23 cellular contexts compared by ENCODE assay signal in genomic region chr6:169190970-169191369, GRCh38.
DNase-seq lines count a peak whose midpoint lies in the region; ATAC-seq and TF ChIP-seq lines count a peak whose summit lies in the region.
"Had no signal": no experiment of that assay in that cellular context is flagged by ENCODE, and none has a peak within 500 bp of the region (broad histone marks: within the 10 kb centered on the region; RNA-seq: fewer than 3 reads in every experiment).

No MANE protein-coding gene starts in this region.

- intact Hi-C loops in heart right ventricle (cut with DNase I) (loop anchor here in 1 of 10 donors (1.0 kb wide), 1 partner anchor 23 kb away; no protein-coding TSS in a partner anchor), sciatic nerve (cut with DNase I) (no loop called here), vagina (cut with DNase I) (no loop called here)

- H3K9me3 ChIP-seq in heart right ventricle (no peaks in the 10 kb centered on the region), vagina (no peaks in the 10 kb centered on the region)

- no peak for TF ChIP-seq CTCF in heart right ventricle (IDR thresholded peaks at IDR 0.05)
- no peak for TF ChIP-seq CTCF in vagina (IDR thresholded peaks at IDR 0.05)

- ATAC-seq in heart right ventricle (peak in 5 of 8 donors; percentile 33 to 51 (median 47)), sciatic nerve (peak; percentile 66), HG03378 (IDR thresholded peaks at IDR 0.05; ENCODE audit: unreplicated experiment) (no peak)
- ATAC-seq in naive thymus-derived CD8-positive, alpha-beta T cell: no peak
- ATAC-seq: activated CD4-positive, alpha-beta T cell treated with anti-CD3 and anti-CD28 coated beads for 36 hours; natural killer cell treated with Interleukin-12 subunit alpha and Interleukin-12 subunit beta and Interleukin-15 and Interleukin-18, amount 100 ng/mL, for 72 hours had no signal

- WGBS in heart right ventricle, 2 donors: 81 to 82% methylated on average over 8 of the region's 8 CpGs

- peaks cover 3 to 19% (median 7%) of the 10 kb centered on the region in 9 donors for H3K4me1 ChIP-seq in heart right ventricle
- peaks cover 28% of the 10 kb centered on the region for H3K4me1 ChIP-seq in vagina

- no peak overlapping the region for H3K27ac Mint-ChIP-seq in naive thymus-derived CD8-positive, alpha-beta T cell
- H3K27ac Mint-ChIP-seq: activated CD4-positive, alpha-beta T cell treated with anti-CD3 and anti-CD28 coated beads for 36 hours; natural killer cell treated with Interleukin-12 subunit alpha and Interleukin-12 subunit beta and Interleukin-15 and Interleukin-18, amount 100 ng/mL, for 72 hours had no signal

- DNase-seq in NCI-H748 (lab: John Stamatoyannopoulos, UW; ENCODE audit: unreplicated experiment): peak; percentile 24
- DNase-seq in NCI-H748 treated with DMSO at 0.1 percent for 48 hours (lab: John Stamatoyannopoulos, UW): no peak
- DNase-seq in heart right ventricle: no peak
- DNase-seq in sciatic nerve (ENCODE audit: low spot score): no peak
- peak in 1 of 2 donors; percentile 83 for DNase-seq in vagina (ENCODE audit: extremely low spot score in 2 of 2)
- DNase-seq in naive thymus-derived CD8-positive, alpha-beta T cell: no peak
- DNase-seq in T-helper 2 cell: no peak
- DNase-seq: 8988T; activated CD4-positive, alpha-beta T cell treated with anti-CD3 and anti-CD28 coated beads for 36 hours; activated CD8-positive, alpha-beta memory T cell treated with anti-CD3 and anti-CD28 coated beads, Interleukin-2, amount 50 U/mL, for 4 hours; H9; KBM-7; NCI-H2081 treated with DMSO at 0.1 percent for 48 hours; NCI-H69; PC-9; stimulated activated CD4-positive, alpha-beta T cell treated with anti-CD3 and anti-CD28 coated beads, Interleukin-4, amount 100 ng/mL, for 1 hour; substantia nigra had no signal

- H3K27me3 Mint-ChIP-seq in naive thymus-derived CD8-positive, alpha-beta T cell: peaks cover 2 to 26% (median 11%) of the 10 kb centered on the region in 5 donors

- peaks cover 0 to 7% (median 0%) of the 10 kb centered on the region in 9 donors for H3K9me3 Mint-ChIP-seq in naive thymus-derived CD8-positive, alpha-beta T cell
- H3K9me3 Mint-ChIP-seq: natural killer cell treated with Interleukin-12 subunit alpha and Interleukin-12 subunit beta and Interleukin-15 and Interleukin-18, amount 100 ng/mL, for 72 hours had no signal

- H3K4me3 ChIP-seq in heart right ventricle (no peak overlapping the region), vagina (no peak overlapping the region)
- H3K4me3 ChIP-seq: BLaER1 treated with 17β-estradiol and CSF1 and Interleukin-3, amounts not matched to agents 10 nM and 100 nM; lung; PC-9; SK-N-MC had no signal

- POLR2A ChIA-PET in naive thymus-derived CD8-positive, alpha-beta T cell (lab: Charles Lee): no interaction called here

- H3K27ac ChIP-seq in heart right ventricle: peak overlapping the region; percentile 45 to 83 (median 74)
- H3K27ac ChIP-seq in vagina: peak overlapping the region; percentile 81
- H3K27ac ChIP-seq: BLaER1 treated with 17β-estradiol and CSF1 and Interleukin-3, amounts not matched to agents 10 nM and 100 nM; HL-60; PC-9; SK-N-MC had no signal

- TF ChIP-seq POLR2A in vagina (IDR thresholded peaks at IDR 0.05): no peak

- peaks cover 0 to 4% (median 0%) of the 10 kb centered on the region in 4 donors for H3K4me1 Mint-ChIP-seq in naive thymus-derived CD8-positive, alpha-beta T cell

- peaks cover 0 to 3% (median 0%) of the 10 kb centered on the region in 7 donors for H3K27me3 ChIP-seq in heart right ventricle
- H3K27me3 ChIP-seq in vagina: no peaks in the 10 kb centered on the region
- H3K27me3 ChIP-seq: BLaER1 treated with 17β-estradiol and CSF1 and Interleukin-3, amounts not matched to agents 10 nM and 100 nM had no signal

- peaks cover 0 to 8% (median 0%) of the 10 kb centered on the region in 3 donors for H3K36me3 Mint-ChIP-seq in naive thymus-derived CD8-positive, alpha-beta T cell
- H3K36me3 Mint-ChIP-seq: natural killer cell treated with Interleukin-12 subunit alpha and Interleukin-12 subunit beta and Interleukin-15 and Interleukin-18, amount 100 ng/mL, for 72 hours had no signal

- H3K4me3 Mint-ChIP-seq in naive thymus-derived CD8-positive, alpha-beta T cell: no peak overlapping the region
- H3K4me3 Mint-ChIP-seq: activated CD4-positive, alpha-beta T cell treated with anti-CD3 and anti-CD28 coated beads for 36 hours; H9; natural killer cell treated with Interleukin-12 subunit alpha and Interleukin-12 subunit beta and Interleukin-15 and Interleukin-18, amount 100 ng/mL, for 72 hours had no signal

- H3K36me3 ChIP-seq in heart right ventricle: no peaks in the 10 kb centered on the region
- no peaks in the 10 kb centered on the region for H3K36me3 ChIP-seq in vagina
- H3K36me3 ChIP-seq: BLaER1 treated with 17β-estradiol and CSF1 and Interleukin-3, amounts not matched to agents 10 nM and 100 nM had no signal

Comparison
In these comparisons a context has a peak if more than half of its experiments do, and no peak if none do; other contexts are left out.
1. ATAC-seq: peak in heart right ventricle (5 of 8) and sciatic nerve (single experiment); none in naive thymus-derived CD8-positive, alpha-beta T cell (0 of 2) and HG03378 (single experiment).